ENCODE assay signal across 8 cellular contexts in genomic region chr12:132710062-132710421, GRCh38. TPM values are rescaled to one million over a fixed set of nuclear protein-coding genes. Genes with fewer than 3 reads are reported as not detected.
DNase-seq lines count a peak whose midpoint lies in the region; ATAC-seq and TF ChIP-seq lines count a peak whose summit lies in the region.

No MANE protein-coding gene starts in this region.

- H3K9me3 ChIP-seq in OCI-LY1 (ENCODE audit: low read length) = no peaks in the 10 kb centered on the region
- H3K9me3 ChIP-seq in naive thymus-derived CD4-positive, alpha-beta T cell (ENCODE audit: control insufficient read depth in 2 of 3, low read length in 3 of 3) = peaks cover 0 to 24% (median 5%) of the 10 kb centered on the region in 3 experiments

- H3K9me3 Mint-ChIP-seq in effector memory CD8-positive, alpha-beta T cell = peaks cover 0 to 3% of the 10 kb centered on the region in 2 donors
- H3K9me3 Mint-ChIP-seq in naive thymus-derived CD4-positive, alpha-beta T cell = peaks cover 3 to 37% (median 17%) of the 10 kb centered on the region in 11 donors

- H3K4me1 Mint-ChIP-seq in effector memory CD8-positive, alpha-beta T cell (ENCODE audit: low read depth in 2 of 2) = peaks cover 15 to 18% of the 10 kb centered on the region in 2 donors
- H3K4me1 Mint-ChIP-seq in naive thymus-derived CD4-positive, alpha-beta T cell = peaks cover 0 to 36% (median 22%) of the 10 kb centered on the region in 7 donors

- peak overlapping the region; percentile 88 to 92 for H3K4me3 Mint-ChIP-seq in effector memory CD8-positive, alpha-beta T cell
- peak overlapping the region; percentile 84 to 98 (median 88) for H3K4me3 Mint-ChIP-seq in naive thymus-derived CD4-positive, alpha-beta T cell

- DNase-seq in HEK293T (ENCODE audit: extremely low spot score) = peak; percentile 38
- DNase-seq in effector memory CD8-positive, alpha-beta T cell = peak in 1 of 3 experiments; percentile 9
- DNase-seq in naive thymus-derived CD4-positive, alpha-beta T cell = no peak
- no peak for DNase-seq in iPS-NIHi11 (ENCODE audit: low spot score)
- no peak for DNase-seq in MV-4-11 (lab: John Stamatoyannopoulos, UW)
- no peak for DNase-seq in NCI-H226

- TF ChIP-seq CTCF in OCI-LY1 (IDR thresholded peaks at IDR 0.05; ENCODE audit: low read length) = no peak

- no peaks in the 10 kb centered on the region for H3K27me3 ChIP-seq in OCI-LY1 (ENCODE audit: insufficient read depth, low read length)
- H3K27me3 ChIP-seq in naive thymus-derived CD4-positive, alpha-beta T cell (ENCODE audit: control insufficient read depth in 2 of 2, insufficient read depth in 2 of 2, low read length in 2 of 2) = no peaks in the 10 kb centered on the region

- CTCF ChIA-PET in HEK293T (lab: Yijun Ruan, JAX) = no interaction called here
- CTCF ChIA-PET in naive thymus-derived CD4-positive, alpha-beta T cell (lab: Charles Lee) = no interaction called here

- peak overlapping the region; percentile 80 for H3K4me2 ChIP-seq in OCI-LY1 (ENCODE audit: low read length)

- H3K27ac Mint-ChIP-seq in effector memory CD8-positive, alpha-beta T cell = peak overlapping the region; percentile 92 to 93
- H3K27ac Mint-ChIP-seq in naive thymus-derived CD4-positive, alpha-beta T cell = peak overlapping the region; percentile 87 to 96 (median 92)

- peak overlapping the region; percentile 98 for H3K4me3 ChIP-seq in OCI-LY1 (ENCODE audit: low read depth, low read length, poor library complexity, severe bottlenecking)
- peak overlapping the region; percentile 62 for H3K4me3 ChIP-seq in naive thymus-derived CD4-positive, alpha-beta T cell (ENCODE audit: low read length)

- H4K20me1 ChIP-seq in OCI-LY1 (ENCODE audit: insufficient read depth, low read length) = no peaks in the 10 kb centered on the region

- POLR2A ChIA-PET in HEK293T (lab: Yijun Ruan, JAX) = interaction anchor here (0.9 to 1.5 kb wide), 3 partner anchors 18 to 31 kb away, joined by 3 read pairs; no protein-coding TSS in a partner anchor
- POLR2A ChIA-PET in naive thymus-derived CD4-positive, alpha-beta T cell (lab: Charles Lee) = interaction anchor here (0.6 to 1.5 kb wide), 5 partner anchors 8 to 124 kb away, joined by 3 to 4 read pairs (median 3); no protein-coding TSS in a partner anchor

- peak overlapping the region; percentile 76 for H3K9ac ChIP-seq in OCI-LY1 (ENCODE audit: low read length)

- peak overlapping the region; percentile 75 for H3K27ac ChIP-seq in OCI-LY1 (ENCODE audit: low read depth, low read length, poor library complexity, severe bottlenecking)
- H3K27ac ChIP-seq in naive thymus-derived CD4-positive, alpha-beta T cell (ENCODE audit: low read depth, low read length) = peak overlapping the region; percentile 92

- H3K9me2 ChIP-seq in OCI-LY1 (ENCODE audit: low read depth, low read length) = no peaks in the 10 kb centered on the region

- intact Hi-C loops in naive thymus-derived CD4-positive, alpha-beta T cell (cut with micrococcal nuclease) = loop anchor here (1.0 to 5.0 kb wide), 10 partner anchors 23 to 370 kb away; partner anchors contain the start of genes POLE (in 2 of the 2), PXMP2 (in 2 of the 2), ANKLE2 (in 1 of the 2) and CHFR (in 1 of the 2)

- peaks cover 38% of the 10 kb centered on the region for H3K79me2 ChIP-seq in OCI-LY1 (ENCODE audit: insufficient read depth, low read length)

- H3K4me1 ChIP-seq in OCI-LY1 (ENCODE audit: insufficient read depth, low read length, severe bottlenecking) = peaks cover 21% of the 10 kb centered on the region
- H3K4me1 ChIP-seq in naive thymus-derived CD4-positive, alpha-beta T cell (ENCODE audit: control insufficient read depth in 2 of 2, insufficient read depth in 2 of 2, low read length in 2 of 2) = peaks cover 6 to 11% of the 10 kb centered on the region in 2 donors

- no peaks in the 10 kb centered on the region for H3F3A ChIP-seq in OCI-LY1 (ENCODE audit: insufficient read depth, low read length)

- ATAC-seq in GM18520 (IDR thresholded peaks at IDR 0.05; ENCODE audit: unreplicated experiment) = peak; percentile 11
- no peak for ATAC-seq in effector memory CD8-positive, alpha-beta T cell (replicated peaks)
- ATAC-seq in naive thymus-derived CD4-positive, alpha-beta T cell = no peak

- H2AFZ ChIP-seq in OCI-LY1 (ENCODE audit: low read length) = no peak overlapping the region

- no peaks in the 10 kb centered on the region for H3K27me3 Mint-ChIP-seq in effector memory CD8-positive, alpha-beta T cell
- H3K27me3 Mint-ChIP-seq in naive thymus-derived CD4-positive, alpha-beta T cell = no peaks in the 10 kb centered on the region

- H3K36me3 Mint-ChIP-seq in effector memory CD8-positive, alpha-beta T cell (ENCODE audit: insufficient read depth) = peaks cover 28% of the 10 kb centered on the region
- peaks cover 8 to 19% (median 12%) of the 10 kb centered on the region in 5 donors for H3K36me3 Mint-ChIP-seq in naive thymus-derived CD4-positive, alpha-beta T cell

- H3K36me3 ChIP-seq in OCI-LY1 (ENCODE audit: insufficient read depth, low read length) = peaks cover 33% of the 10 kb centered on the region
- H3K36me3 ChIP-seq in naive thymus-derived CD4-positive, alpha-beta T cell (ENCODE audit: control insufficient read depth in 2 of 3, insufficient read depth in 3 of 3, low read length in 3 of 3) = peaks cover 0 to 14% (median 0%) of the 10 kb centered on the region in 3 experiments

TF ChIP-seq in HEK293T, 16 proteins besides CTCF, POLR2A, EP300 and RAD21:
- no peak for TF ChIP-seq ZNF384 (IDR thresholded peaks at IDR 0.05)
- TF ChIP-seq CTBP1 (IDR thresholded peaks at IDR 0.05; ENCODE audit: borderline replicate concordance) = no peak
- no peak for TF ChIP-seq FOXK2 (IDR thresholded peaks at IDR 0.05)
- no peak for TF ChIP-seq NFRKB (IDR thresholded peaks at IDR 0.05)
- TF ChIP-seq SP1 (IDR thresholded peaks at IDR 0.05) = no peak
- TF ChIP-seq ARNT (IDR thresholded peaks at IDR 0.05) = no peak
- TF ChIP-seq BHLHE40 (IDR thresholded peaks at IDR 0.05; ENCODE audit: borderline replicate concordance) = no peak
- TF ChIP-seq, protein P1, sequence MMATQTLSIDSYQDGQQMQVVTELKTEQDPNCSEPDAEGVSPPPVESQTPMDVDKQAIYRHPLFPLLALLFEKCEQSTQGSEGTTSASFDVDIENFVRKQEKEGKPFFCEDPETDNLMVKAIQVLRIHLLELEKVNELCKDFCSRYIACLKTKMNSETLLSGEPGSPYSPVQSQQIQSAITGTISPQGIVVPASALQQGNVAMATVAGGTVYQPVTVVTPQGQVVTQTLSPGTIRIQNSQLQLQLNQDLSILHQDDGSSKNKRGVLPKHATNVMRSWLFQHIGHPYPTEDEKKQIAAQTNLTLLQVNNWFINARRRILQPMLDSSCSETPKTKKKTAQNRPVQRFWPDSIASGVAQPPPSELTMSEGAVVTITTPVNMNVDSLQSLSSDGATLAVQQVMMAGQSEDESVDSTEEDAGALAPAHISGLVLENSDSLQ (IDR thresholded peaks at IDR 0.05) = no peak
- no peak for TF ChIP-seq L3MBTL2 (conservative IDR thresholded peaks at IDR 0.05)
- TF ChIP-seq LEF1 (IDR thresholded peaks at IDR 0.05; ENCODE audit: borderline replicate concordance) = no peak
- TF ChIP-seq FOXM1 (IDR thresholded peaks at IDR 0.05; ENCODE audit: borderline replicate concordance) = no peak
- TF ChIP-seq FOXA1 (IDR thresholded peaks at IDR 0.05) = no peak
- no peak for TF ChIP-seq HDGF (IDR thresholded peaks at IDR 0.05; ENCODE audit: borderline replicate concordance)
- TF ChIP-seq TARDBP (IDR thresholded peaks at IDR 0.05) = no peak

RNA-seq across cellular contexts. Expression of gene PGAM5, which starts 0.6 kb away (rescaled TPM):
- total RNA-seq in naive thymus-derived CD4-positive, alpha-beta T cell = 10 to 100 TPM; 19.3 to 51.7 (median 21.4) TPM
- polyA plus RNA-seq in naive thymus-derived CD4-positive, alpha-beta T cell = 10 to 100 TPM; 15.3 to 26.6 TPM

RNA-seq across cellular contexts. Expression of gene PXMP2, which starts 22.7 kb away (rescaled TPM):
- total RNA-seq in naive thymus-derived CD4-positive, alpha-beta T cell = 10 to 100 TPM in 1 of 5 experiments, 1 to 10 TPM in 4; 2.6 to 26.8 (median 5.4) TPM
- 10 to 100 TPM; 10.4 to 11.1 TPM for polyA plus RNA-seq in naive thymus-derived CD4-positive, alpha-beta T cell

RNA-seq across cellular contexts. Expression of gene POLE, which starts 22.9 kb away (rescaled TPM):
- total RNA-seq in naive thymus-derived CD4-positive, alpha-beta T cell = 100 to 1,000 TPM in 1 of 5 experiments, 10 to 100 TPM in 4; 54.5 to 138 (median 62.1) TPM
- polyA plus RNA-seq in naive thymus-derived CD4-positive, alpha-beta T cell = 1 to 10 TPM; 3.6 to 8.8 TPM

RNA-seq across cellular contexts. Expression of gene ANKLE2, which starts 51.6 kb away (rescaled TPM):
- 10 to 100 TPM; 69.5 to 95.5 (median 92.2) TPM for total RNA-seq in naive thymus-derived CD4-positive, alpha-beta T cell
- polyA plus RNA-seq in naive thymus-derived CD4-positive, alpha-beta T cell = 10 to 100 TPM; 21.5 to 34.3 TPM
